Comparison of ENCODE assay signal across 15 cellular contexts in genomic region chr13:110327036-110327790, GRCh38. TPM values are rescaled to one million over a fixed set of nuclear protein-coding genes. Genes with fewer than 3 reads are reported as not detected.
A peak's percentile ranks its signal among the peaks of the same experiment; 100 is the strongest.
DNase-seq lines count a peak whose midpoint lies in the region; ATAC-seq, FAIRE-seq and TF ChIP-seq lines count a peak whose summit lies in the region.
"Had no signal": no experiment of that assay in that cellular context is flagged by ENCODE, and none has a peak within 500 bp of the region (broad histone marks: within the 10 kb centered on the region; RNA-seq: fewer than 3 reads in every experiment).

No MANE protein-coding gene starts in this region.

- H3K4me3 ChIP-seq in heart right ventricle (no peak overlapping the region), H1 (ENCODE audit: extremely low read depth in 1 of 4, insufficient read depth in 2 of 4, low read depth in 3 of 4, low read length in 4 of 4) (peak overlapping the region in 1 of 4 experiments; percentile 13; a peak in 1 of 8 replicates), mesodermal cell (ENCODE audit: extremely low read depth, insufficient read depth, low read length, poor library complexity, severe bottlenecking) (no peak overlapping the region), uterus (no peak overlapping the region), HAP-1 (no peak overlapping the region)
- H3K4me3 ChIP-seq: PC-9, suprapubic skin had no signal

- no peak overlapping the region for H3K9ac ChIP-seq in H1 (replicated peaks in 1 of 4; ENCODE audit: extremely low read depth in 1 of 4, low read depth in 3 of 4, low read length in 3 of 4)

- CTCF ChIA-PET in H1 (lab: Charles Lee; ENCODE audit: partially characterized antibody): interaction anchor here (0.7 to 2.6 kb wide), 13 partner anchors 11 to 88 kb away, joined by 3 to 13 read pairs (median 3); partner anchors contain the start of gene COL4A2

- H3K14ac ChIP-seq in H1 (ENCODE audit: insufficient read length): no peak overlapping the region

- no peak for DNase-seq in heart right ventricle
- no peak for DNase-seq in cardiac septum (ENCODE audit: low spot score)
- no peak for DNase-seq in H1 (ENCODE audit: low read depth in 1 of 2, low spot score in 2 of 2)
- no peak for DNase-seq in uterus
- no peak for DNase-seq in HAP-1 (ENCODE audit: low spot score in 2 of 2)
- no peak for DNase-seq in caudate nucleus (lab: John Stamatoyannopoulos, UW)
- DNase-seq in 8988T: no peak
- DNase-seq: activated T-cell treated with anti-CD3 and anti-CD28 coated beads, Interleukin-2, amount 50 U/mL, for 4 hours; NCI-H1436; PC-9; stimulated activated CD4-positive, alpha-beta T cell treated with anti-CD3 and anti-CD28 coated beads, Interleukin-2, amount 100 ng/mL, for 48 hours had no signal

- H3K79me1 ChIP-seq in H1 (ENCODE audit: low read depth, low read length): peaks cover 9% of the 10 kb centered on the region; the same call in 1 of the 2 replicates

- H2BK15ac ChIP-seq in H1 (ENCODE audit: low read length): peak overlapping the region; percentile 77; the same call in 1 of the 2 replicates

- H3K9me3 ChIP-seq in heart right ventricle: no peaks in the 10 kb centered on the region
- no peaks in the 10 kb centered on the region for H3K9me3 ChIP-seq in H1 (ENCODE audit: insufficient read depth in 2 of 2, low read depth in 1 of 2, low read length in 1 of 2)
- no peaks in the 10 kb centered on the region for H3K9me3 ChIP-seq in mesodermal cell (ENCODE audit: control insufficient read depth, low read length)
- H3K9me3 ChIP-seq in uterus: no peaks in the 10 kb centered on the region
- H3K9me3 ChIP-seq in HAP-1: no peaks in the 10 kb centered on the region
- H3K9me3 ChIP-seq: suprapubic skin had no signal

- intact Hi-C loops in heart right ventricle (cut with DNase I) (no loop called here), cardiac septum (cut with DNase I) (no loop called here), uterus (cut with DNase I; ENCODE audit: low total_unique reads) (no loop called here)

- no peak overlapping the region for H3K4ac ChIP-seq in H1 (replicated peaks; ENCODE audit: insufficient read length, low read depth, low read length)

- H4K5ac ChIP-seq in H1 (ENCODE audit: insufficient read length, low read depth, low read length): no peak overlapping the region

- H3K27ac ChIP-seq in heart right ventricle: peak overlapping the region in 7 of 10 donors; percentile 28 to 91 (median 40)
- H3K27ac ChIP-seq in H1 (ENCODE audit: low read depth, low read length): 0 out of 2 replicates have a peak overlapping the region, but pooled peaks have one; percentile 9
- H3K27ac ChIP-seq in mesodermal cell (ENCODE audit: low read depth, low read length, severe bottlenecking): peak overlapping the region; percentile 18
- H3K27ac ChIP-seq in uterus: peak overlapping the region; percentile 25 to 84
- no peak overlapping the region for H3K27ac ChIP-seq in caudate nucleus (ENCODE audit: low read depth, low read length)
- H3K27ac ChIP-seq: HL-60, PC-9, suprapubic skin had no signal

- peak overlapping the region; percentile 49 to 59 for H3K4me2 ChIP-seq in H1 (ENCODE audit: insufficient read depth in 1 of 2, low read depth in 2 of 2, low read length in 2 of 2)
- H3K4me2 ChIP-seq: PC-9 had no signal

- H2AFZ ChIP-seq in H1 (ENCODE audit: low read length): no peak overlapping the region
- H2AFZ ChIP-seq: PC-9 had no signal

- no peak overlapping the region for H4K91ac ChIP-seq in H1 (replicated peaks; ENCODE audit: insufficient read length, low read length)

- POLR2A ChIA-PET in H1 (lab: Charles Lee; ENCODE audit: partially characterized antibody): interaction anchor here (0.6 to 4.4 kb wide), 7 partner anchors 8 to 194 kb away, joined by 3 to 34 read pairs (median 3); partner anchors contain the start of genes COL4A1 and COL4A2

- H3K36me3 ChIP-seq in heart right ventricle: peaks cover 0 to 56% (median 0%) of the 10 kb centered on the region in 9 donors
- no peaks in the 10 kb centered on the region; a peak in 1 of 8 replicates for H3K36me3 ChIP-seq in H1 (ENCODE audit: control insufficient read depth in 2 of 4, insufficient read depth in 4 of 4, low read length in 3 of 4)
- H3K36me3 ChIP-seq in mesodermal cell (ENCODE audit: control insufficient read depth, insufficient read depth, low read length): peaks cover 84% of the 10 kb centered on the region
- H3K36me3 ChIP-seq in uterus: no peaks in the 10 kb centered on the region
- H3K36me3 ChIP-seq in HAP-1 (replicated peaks): no peaks in the 10 kb centered on the region
- H3K36me3 ChIP-seq: suprapubic skin had no signal

- no peak overlapping the region for H3K56ac ChIP-seq in H1 (replicated peaks; ENCODE audit: insufficient read length, low read depth, low read length)

- H3K23me2 ChIP-seq in H1 (ENCODE audit: low read depth, low read length): no peaks in the 10 kb centered on the region

- H2BK5ac ChIP-seq in H1 (ENCODE audit: low read depth, low read length): peak overlapping the region; percentile 85

- H3K23ac ChIP-seq in H1 (ENCODE audit: insufficient read length): no peak overlapping the region

- no peak overlapping the region; the same call in 1 of the 2 replicates for H2BK20ac ChIP-seq in H1 (ENCODE audit: low read length)

- no peak for TF ChIP-seq RAD21 in H1 (IDR thresholded peaks at IDR 0.05 in 1 of 2, conservative IDR thresholded peaks at IDR 0.05 in 1 of 2; ENCODE audit: low read depth in 2 of 2, low read length in 2 of 2)

- peak overlapping the region; percentile 63 for H3K18ac ChIP-seq in H1 (ENCODE audit: extremely low read depth, low read length)

- H4K20me1 ChIP-seq in H1 (replicated peaks in 1 of 2; ENCODE audit: control insufficient read depth in 1 of 2, insufficient read depth in 2 of 2, low read length in 2 of 2): peaks cover 0 to 4% of the 10 kb centered on the region in 2 experiments

- H3K4me1 ChIP-seq in heart right ventricle (peaks cover 30 to 99% (median 78%) of the 10 kb centered on the region in 9 donors), H1 (replicated peaks in 1 of 4; ENCODE audit: control insufficient read depth in 3 of 4, insufficient read depth in 4 of 4, low read length in 3 of 4) (peaks cover 8 to 26% (median 15%) of the 10 kb centered on the region in 4 experiments), mesodermal cell (ENCODE audit: control insufficient read depth, insufficient read depth, low read length, poor library complexity, severe bottlenecking) (peaks cover 70% of the 10 kb centered on the region), uterus (peaks cover 16 to 25% of the 10 kb centered on the region in 2 donors), HAP-1 (no peaks in the 10 kb centered on the region)

- TF ChIP-seq CTCF in heart right ventricle (IDR thresholded peaks at IDR 0.05) (no peak), H1 (IDR thresholded peaks at IDR 0.05; ENCODE audit: control extremely low read depth in 1 of 3, insufficient read depth in 1 of 3, low read depth in 1 of 3, low read length in 3 of 3) (no peak), uterus (IDR thresholded peaks at IDR 0.05) (no peak)

- H2AK5ac ChIP-seq in H1 (ENCODE audit: low read depth, low read length): peak overlapping the region; percentile 93

- H3K27me3 ChIP-seq in heart right ventricle (no peaks in the 10 kb centered on the region), H1 (replicated peaks in 1 of 4; ENCODE audit: control insufficient read depth in 3 of 4, extremely low read depth in 1 of 4, insufficient read depth in 3 of 4, low read length in 3 of 4) (no peaks in the 10 kb centered on the region), uterus (no peaks in the 10 kb centered on the region), HAP-1 (ENCODE audit: low read depth) (no peaks in the 10 kb centered on the region)

- H2BK12ac ChIP-seq in H1 (ENCODE audit: low read depth, low read length): peak overlapping the region; percentile 97

- in situ Hi-C loops in HAP-1 (cut with MboI; ENCODE audit: low sequenced_read_pairs): no loop called here

- H4K8ac ChIP-seq in H1 (ENCODE audit: extremely low read depth, insufficient read depth, low read length): no peak overlapping the region; the same call in 1 of the 2 replicates

- peak; percentile 39 for FAIRE-seq in H1 (lab: Jason Lieb, UNC)
- FAIRE-seq: G401.6 had no signal

- WGBS in heart right ventricle, 2 donors: 60 to 66% methylated on average over 8 of the region's 8 CpGs
- WGBS in H1 (ENCODE audit: extremely low coverage in 1 of 2, insufficient coverage in 1 of 2, insufficient read length in 1 of 2, insufficient replicate concordance in 2 of 2, low coverage in 1 of 2, low lambda C conversion rate in 2 of 2, missing lambda C conversion rate in 1 of 2), 2 experiments: 58% methylated on average over 7 of the region's 8 CpGs; no CpG with 5 or more reads in 1 of the 2 experiments
- 41 to 53% methylated on average over 6 to 7 of the region's 8 CpGs for WGBS in mesodermal cell (ENCODE audit: insufficient coverage in 2 of 2), 2 experiments

- TF ChIP-seq POLR2A in H1 (IDR thresholded peaks at IDR 0.05; ENCODE audit: control extremely low read depth in 1 of 2, low read depth in 2 of 2, low read length in 2 of 2): no peak
- no peak for TF ChIP-seq POLR2A in uterus (IDR thresholded peaks at IDR 0.05)

- peak in 2 of 8 donors; percentile 18 to 40 for ATAC-seq in heart right ventricle
- ATAC-seq: activated T-cell treated with anti-CD3 and anti-CD28 coated beads, Interleukin-2, amount 50 U/mL, for 4 hours had no signal

- 0 out of 3 replicates have a peak, but pooled peaks of 1 of the 2 experiments have one; percentile 12 for TF ChIP-seq EP300 in H1 (IDR thresholded peaks at IDR 0.05; ENCODE audit: borderline replicate concordance in 1 of 2, low read depth in 2 of 2, low read length in 2 of 2)

- H2BK120ac ChIP-seq in H1 (replicated peaks; ENCODE audit: low read depth, low read length): no peak overlapping the region

- no peaks in the 10 kb centered on the region for H3K79me2 ChIP-seq in H1 (ENCODE audit: control insufficient read depth in 1 of 2, insufficient read depth in 2 of 2, low read length in 2 of 2)

RNA-seq across cellular contexts. Expression of gene COL4A2, which starts 20.1 kb away (rescaled TPM):
- 100 to 1,000 TPM in 7 of 10 donors, 10 to 100 TPM in 3; 81.7 to 301 (median 128) TPM for total RNA-seq in heart right ventricle
- polyA plus RNA-seq in heart right ventricle: 100 to 1,000 TPM; 111 to 265 TPM
- total RNA-seq in cardiac septum: 165 TPM
- total RNA-seq in H1 (2021; fragmentation: NEBNext Ultra II Directional; extraction: Animal tissue kit (Norgen Biotek cat#: 25700)): 77.0 and 80.4 TPM in 2 replicates
- polyA plus RNA-seq in H1 (2011; rRNA removed): 87.3 and 133 TPM in 2 replicates
- 64.4 TPM for polyA plus RNA-seq in H1 (2011; cell fraction: cytosol; rRNA removed)
- 260 TPM for polyA plus RNA-seq in H1 (2011; cell fraction: nucleus; rRNA removed)
- 45.6 to 82.2 TPM (median 69.4 TPM) in 4 replicates for polyA plus RNA-seq in H1 (2012, experiment 1 of 2)
- 40.9 TPM for polyA plus RNA-seq in H1 (2012, experiment 2 of 2)
- 143 TPM for polyA plus RNA-seq in H1 (2013, experiment 1 of 2)
- polyA plus RNA-seq in H1 (2013, experiment 2 of 2): 123 TPM
- polyA minus RNA-seq in H1 (2011; rRNA and poly(A)+ RNA removed): 69.1 and 74.8 TPM in 2 replicates
- polyA minus RNA-seq in H1 (2011; cell fraction: cytosol; rRNA and poly(A)+ RNA removed): 78.9 TPM
- polyA minus RNA-seq in H1 (2011; cell fraction: nucleus; rRNA and poly(A)+ RNA removed): 109 TPM
- 583 TPM for polyA plus RNA-seq in mesodermal cell (2013, experiment 1 of 2)
- polyA plus RNA-seq in mesodermal cell (2013, experiment 2 of 2): 545 TPM
- total RNA-seq in uterus: 100 to 1,000 TPM; 157 to 606 (median 284) TPM

RNA-seq across cellular contexts. Expression of gene COL4A1, which starts 20.3 kb away (rescaled TPM):
- 100 to 1,000 TPM in 7 of 10 donors, 10 to 100 TPM in 3; 96.3 to 342 (median 147) TPM for total RNA-seq in heart right ventricle
- 100 to 1,000 TPM in 1 of 2 donors, 10 to 100 TPM in 1; 83.3 to 234 TPM for polyA plus RNA-seq in heart right ventricle
- 196 TPM for total RNA-seq in cardiac septum
- 82.0 and 91.0 TPM in 2 replicates for total RNA-seq in H1 (2021; fragmentation: NEBNext Ultra II Directional; extraction: Animal tissue kit (Norgen Biotek cat#: 25700))
- 30.7 and 31.7 TPM in 2 replicates for polyA plus RNA-seq in H1 (2011; rRNA removed)
- 31.3 TPM for polyA plus RNA-seq in H1 (2011; cell fraction: cytosol; rRNA removed)
- polyA plus RNA-seq in H1 (2011; cell fraction: nucleus; rRNA removed): 69.4 TPM
- polyA plus RNA-seq in H1 (2012, experiment 1 of 2): 39.8 to 46.7 TPM (median 43.8 TPM) in 4 replicates
- 17.1 TPM for polyA plus RNA-seq in H1 (2012, experiment 2 of 2)
- polyA plus RNA-seq in H1 (2013, experiment 1 of 2): 88.0 TPM
- 83.1 TPM for polyA plus RNA-seq in H1 (2013, experiment 2 of 2)
- polyA minus RNA-seq in H1 (2011; rRNA and poly(A)+ RNA removed): 46.9 and 65.9 TPM in 2 replicates
- polyA minus RNA-seq in H1 (2011; cell fraction: cytosol; rRNA and poly(A)+ RNA removed): 44.9 TPM
- 51.4 TPM for polyA minus RNA-seq in H1 (2011; cell fraction: nucleus; rRNA and poly(A)+ RNA removed)
- 570 TPM for polyA plus RNA-seq in mesodermal cell (2013, experiment 1 of 2)
- polyA plus RNA-seq in mesodermal cell (2013, experiment 2 of 2): 588 TPM
- 100 to 1,000 TPM; 164 to 737 (median 209) TPM for total RNA-seq in uterus
